Comparison of ENCODE assay signal across 9 cellular contexts in the genomic region with DNA sequence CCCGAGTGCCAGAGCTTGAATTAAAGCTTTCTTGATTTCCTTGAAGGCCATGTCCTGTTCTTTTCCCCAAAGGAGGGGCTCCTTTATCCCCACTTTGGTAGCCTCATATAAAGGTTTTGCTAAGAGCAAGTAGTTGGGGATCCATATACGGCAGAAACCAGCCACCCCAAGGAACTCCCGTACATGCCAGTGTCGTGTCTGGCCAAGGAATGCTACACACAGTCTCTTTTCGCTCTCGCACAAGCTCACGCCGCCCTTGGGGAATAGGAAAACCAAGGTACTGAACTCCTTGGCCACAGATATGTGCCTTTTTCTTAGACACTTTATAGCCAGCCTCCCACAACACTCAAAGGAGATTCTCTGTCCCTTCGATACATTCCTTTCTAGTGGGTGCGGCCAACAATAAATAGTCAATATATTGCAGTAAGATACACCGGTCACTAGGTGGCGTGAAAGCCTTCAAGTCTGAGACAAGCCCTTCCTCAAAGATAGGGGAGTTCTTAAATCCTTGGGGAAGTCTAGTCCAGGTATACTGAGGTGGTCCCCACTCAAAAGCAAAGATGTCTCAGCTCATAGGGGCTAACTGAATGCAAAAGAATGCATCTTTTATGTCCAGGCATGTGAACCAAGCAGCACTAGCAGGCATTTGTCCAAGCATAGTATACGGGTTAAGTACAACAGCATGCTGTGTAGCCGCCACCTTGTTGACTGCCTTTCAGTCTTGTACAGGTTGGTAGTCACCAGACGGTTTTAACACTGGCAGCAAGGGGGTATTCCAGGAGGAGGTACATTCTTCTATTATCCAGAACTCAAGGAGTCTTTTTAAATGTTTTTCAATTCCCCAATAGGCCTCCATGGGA. TPM values are rescaled to one million over a fixed set of nuclear protein-coding genes. Genes with fewer than 3 reads are reported as not detected.
DNase-seq lines count a peak whose midpoint lies in the region; ATAC-seq, FAIRE-seq and TF ChIP-seq lines count a peak whose summit lies in the region.
"Had no signal": no experiment of that assay in that cellular context is flagged by ENCODE, and none has a peak within 500 bp of the region (broad histone marks: within the 10 kb centered on the region; RNA-seq: fewer than 3 reads in every experiment).

No MANE protein-coding gene starts in this region.

- FAIRE-seq in astrocyte (lab: Jason Lieb, UNC), result peak; percentile 90
- FAIRE-seq: endometrium had no signal

- H3K4me2 ChIP-seq in astrocyte (ENCODE audit: low read length), result peak overlapping the region; percentile 57

- H3K9ac ChIP-seq in astrocyte (ENCODE audit: low read length), result no peak overlapping the region

- intact Hi-C loops in Right ventricle myocardium superior (cut with DNase I), result no loop called here
- intact Hi-C loops in Right ventricle myocardium inferior (cut with DNase I), result no loop called here

- H3K4me3 ChIP-seq in astrocyte (ENCODE audit: insufficient read depth, low read depth, low read length), result no peak overlapping the region

- H3K4me3 Mint-ChIP-seq in astrocyte (ENCODE audit: unreplicated experiment), result no peak overlapping the region

- peaks cover 2% of the 10 kb centered on the region for H3K4me1 Mint-ChIP-seq in astrocyte (ENCODE audit: low read depth, unreplicated experiment)

- no peaks in the 10 kb centered on the region for H3K36me3 ChIP-seq in astrocyte (ENCODE audit: insufficient read depth, low read length)

- H2AFZ ChIP-seq in astrocyte (ENCODE audit: low read depth, low read length), result peak overlapping the region; percentile 63

- no peaks in the 10 kb centered on the region for H3K36me3 Mint-ChIP-seq in astrocyte (ENCODE audit: low read depth, unreplicated experiment)

- no peaks in the 10 kb centered on the region for H3K79me2 ChIP-seq in astrocyte (ENCODE audit: insufficient read depth, low read length)

- H3K27me3 ChIP-seq in astrocyte (ENCODE audit: insufficient read depth, low read length), result no peaks in the 10 kb centered on the region

- H3K9me3 Mint-ChIP-seq in astrocyte (ENCODE audit: unreplicated experiment), result no peaks in the 10 kb centered on the region

- DNase-seq in Right ventricle myocardium superior (no peak), Right ventricle myocardium inferior (ENCODE audit: missing footprints) (no peak), NCI-H69 (lab: John Stamatoyannopoulos, UW) (peak; percentile 68), astrocyte (ENCODE audit: low read depth) (peak; percentile 29), iPS-NIHi7 (ENCODE audit: extremely low spot score) (peak; percentile 45)
- peak; percentile 24 for DNase-seq in stimulated activated CD4-positive, alpha-beta T cell treated with anti-CD3 and anti-CD28 coated beads, Interleukin-4, amount 100 ng/mL, for 24 hours

- no peak overlapping the region for H3K27ac Mint-ChIP-seq in astrocyte (ENCODE audit: unreplicated experiment)

- peak; percentile 34 for ATAC-seq in Right ventricle myocardium superior (ENCODE audit: poor library complexity)
- no peak for ATAC-seq in Right ventricle myocardium inferior
- ATAC-seq in HG02938 (IDR thresholded peaks at IDR 0.05; ENCODE audit: unreplicated experiment), result peak; percentile 56
- no peak for ATAC-seq in GM21367 (IDR thresholded peaks at IDR 0.05; ENCODE audit: unreplicated experiment)

- H3K27me3 Mint-ChIP-seq in astrocyte (ENCODE audit: low read depth, unreplicated experiment), result peaks cover 7% of the 10 kb centered on the region

- no peaks in the 10 kb centered on the region for H3K9me3 ChIP-seq in astrocyte (ENCODE audit: insufficient read depth, low read depth, low read length)

- no peaks in the 10 kb centered on the region for H4K20me1 ChIP-seq in astrocyte (ENCODE audit: insufficient read depth, low read length)

- H3K4me1 ChIP-seq in astrocyte (ENCODE audit: insufficient read depth, low read length), result no peaks in the 10 kb centered on the region

- TF ChIP-seq CTCF in astrocyte (IDR thresholded peaks at IDR 0.05; ENCODE audit: insufficient read depth, low read depth, low read length), result peak; percentile 51

- no peak overlapping the region for H3K27ac ChIP-seq in astrocyte (ENCODE audit: low read depth, low read length)

RNA-seq across cellular contexts. Expression of a gene that starts 57.8 kb away (rescaled TPM):
- not detected for total RNA-seq in Right ventricle myocardium superior
- not detected for total RNA-seq in Right ventricle myocardium inferior
- total RNA-seq in astrocyte, result not detected in 2 replicates

Comparison
In these comparisons a context has a peak if more than half of its experiments do, and no peak if none do; other contexts are left out.
1. ATAC-seq: peak in Right ventricle myocardium superior (single experiment) and HG02938 (single experiment); none in Right ventricle myocardium inferior (single experiment) and GM21367 (single experiment).
2. DNase-seq: peak in NCI-H69 (single experiment), astrocyte (single experiment), iPS-NIHi7 (single experiment) and stimulated activated CD4-positive, alpha-beta T cell treated with anti-CD3 and anti-CD28 coated beads, Interleukin-4, amount 100 ng/mL, for 24 hours (single experiment); none in Right ventricle myocardium superior (single experiment) and Right ventricle myocardium inferior (single experiment).